ENCODE assay signal across 8 cellular contexts in genomic region chr5:43601454-43602260, GRCh38. TPM values are rescaled to one million over a fixed set of nuclear protein-coding genes. Genes with fewer than 3 reads are reported as not detected.
DNase-seq lines count a peak whose midpoint lies in the region; ATAC-seq and TF ChIP-seq lines count a peak whose summit lies in the region.

No MANE protein-coding gene starts in this region.

- H3K79me2 ChIP-seq in PC-9 (ENCODE audit: low read depth), result no peaks in the 10 kb centered on the region

- no peaks in the 10 kb centered on the region for H3K27me3 ChIP-seq in PC-9 (ENCODE audit: insufficient read depth, low read depth)

- peaks cover 14% of the 10 kb centered on the region for H3K36me3 Mint-ChIP-seq in effector memory CD8-positive, alpha-beta T cell (ENCODE audit: insufficient read depth)
- H3K36me3 Mint-ChIP-seq in neural crest cell (ENCODE audit: low read depth), result peaks cover 9% of the 10 kb centered on the region

- H3K4me1 ChIP-seq in PC-9 (replicated peaks; ENCODE audit: insufficient read depth), result peaks cover 21% of the 10 kb centered on the region

- no peaks in the 10 kb centered on the region for H3K36me3 ChIP-seq in PC-9 (ENCODE audit: low read depth)

- no peaks in the 10 kb centered on the region for H3K9me3 Mint-ChIP-seq in effector memory CD8-positive, alpha-beta T cell
- H3K9me3 Mint-ChIP-seq in neural crest cell, result peaks cover 3% of the 10 kb centered on the region

- peak overlapping the region; percentile 94 for H3K4me2 ChIP-seq in PC-9

- no peak overlapping the region for H3K27ac ChIP-seq in PC-9

- H2AFZ ChIP-seq in PC-9, result peak overlapping the region; percentile 98

- BruUV-seq in PC-9 (replicated peaks; lab: Mats Ljungman, UMichigan), result no TSS peak

- no peaks in the 10 kb centered on the region for H3K27me3 Mint-ChIP-seq in effector memory CD8-positive, alpha-beta T cell
- no peaks in the 10 kb centered on the region for H3K27me3 Mint-ChIP-seq in neural crest cell (ENCODE audit: low read depth)

- CTCF ChIA-PET in PC-9 (lab: Charles Lee), result interaction anchor here (2.2 kb wide), 1 partner anchor 118 kb away, joined by 8 read pairs; the partner anchor contains the start of gene TMEM267

- peaks cover 8% of the 10 kb centered on the region; the same call in 1 of the 2 replicates for H3F3A ChIP-seq in PC-9 (ENCODE audit: insufficient read depth, low read depth)

- H4K20me1 ChIP-seq in PC-9 (ENCODE audit: insufficient read depth), result no peaks in the 10 kb centered on the region

- ATAC-seq in HG03175 (IDR thresholded peaks at IDR 0.05; ENCODE audit: unreplicated experiment) (peak; percentile 34), HG02938 (IDR thresholded peaks at IDR 0.05; ENCODE audit: unreplicated experiment) (no peak)
- no peak for ATAC-seq in effector memory CD8-positive, alpha-beta T cell (replicated peaks)

- POLR2A ChIA-PET in PC-9 (lab: Charles Lee; ENCODE audit: unreplicated experiment), result interaction anchor here (0.5 to 0.7 kb wide), 2 partner anchors 47 to 1114 kb away, joined by 5 to 17 read pairs; no protein-coding TSS in a partner anchor

- intact Hi-C loops in PC-9 (cut with micrococcal nuclease; ENCODE audit: unreplicated experiment), result loop anchor here (1.0 to 10.0 kb wide), 3 partner anchors 44 to 289 kb away; partner anchors contain the start of genes HMGCS1 and PAIP1

- TF ChIP-seq CTCF in GM12865 (IDR thresholded peaks at IDR 0.05; ENCODE audit: insufficient read depth, low read depth, low read length, missing control alignments), result no peak
- TF ChIP-seq CTCF in PC-9 (conservative IDR thresholded peaks at IDR 0.05), result no peak
- TF ChIP-seq CTCF in neural crest cell (conservative IDR thresholded peaks at IDR 0.05), result no peak

- H3K9me2 ChIP-seq in PC-9 (ENCODE audit: insufficient read depth), result no peaks in the 10 kb centered on the region

- DNase-seq in A172 (ENCODE audit: low spot score), result peak; percentile 66
- peak; percentile 69 for DNase-seq in GM12865 (ENCODE audit: low read depth)
- no peak for DNase-seq in PC-9
- no peak for DNase-seq in effector memory CD8-positive, alpha-beta T cell
- no peak for DNase-seq in neural crest cell (ENCODE audit: low read depth, low spot score)
- no peak for DNase-seq in stimulated activated CD4-positive, alpha-beta T cell treated with anti-CD3 and anti-CD28 coated beads, Interleukin-2, amount 100 ng/mL, for 48 hours

- peak overlapping the region; percentile 92 to 95 for H3K27ac Mint-ChIP-seq in effector memory CD8-positive, alpha-beta T cell
- peak overlapping the region; percentile 75 for H3K27ac Mint-ChIP-seq in neural crest cell (ENCODE audit: unreplicated experiment)

- H3K4me3 ChIP-seq in GM12865 (ENCODE audit: low read depth, low read length) (peak overlapping the region; percentile 96), PC-9 (peak overlapping the region; percentile 81)

- H3K4me3 Mint-ChIP-seq in effector memory CD8-positive, alpha-beta T cell, result peak overlapping the region; percentile 89 to 99
- H3K4me3 Mint-ChIP-seq in neural crest cell, result peak overlapping the region; percentile 93

- H3K4me1 Mint-ChIP-seq in effector memory CD8-positive, alpha-beta T cell (ENCODE audit: low read depth in 2 of 2), result peaks cover 24 to 45% of the 10 kb centered on the region in 2 donors
- peaks cover 30% of the 10 kb centered on the region for H3K4me1 Mint-ChIP-seq in neural crest cell

- H3K9me3 ChIP-seq in PC-9 (ENCODE audit: insufficient read depth, low read depth), result no peaks in the 10 kb centered on the region

RNA-seq across cellular contexts. Expression of gene NNT, which starts 1.3 kb away (rescaled TPM):
- total RNA-seq in A172 (2014; rRNA removed; shearing (Covaris generic)), result 42.8 and 46.2 TPM in 2 replicates
- 92.6 and 112 TPM in 2 replicates for total RNA-seq in PC-9 (2021)
- 72.7 and 77.3 TPM in 2 replicates for total RNA-seq in neural crest cell

RNA-seq across cellular contexts. Expression of gene PAIP1, which starts 44.8 kb away (rescaled TPM):
- 207 and 210 TPM in 2 replicates for total RNA-seq in A172 (2014; rRNA removed; shearing (Covaris generic))
- total RNA-seq in PC-9 (2021), result 183 and 191 TPM in 2 replicates
- 111 and 112 TPM in 2 replicates for total RNA-seq in neural crest cell

Comparison
In these comparisons a context has a peak if more than half of its experiments do, and no peak if none do; other contexts are left out.
1. DNase-seq: peak in A172 (single experiment) and GM12865 (single experiment); none in PC-9 (0 of 2), effector memory CD8-positive, alpha-beta T cell (0 of 3), neural crest cell (single experiment) and stimulated activated CD4-positive, alpha-beta T cell treated with anti-CD3 and anti-CD28 coated beads, Interleukin-2, amount 100 ng/mL, for 48 hours (0 of 2).